25 cellular contexts compared by ENCODE assay signal in genomic region chr1:11857164-11857853, GRCh38. TPM values are rescaled to one million over a fixed set of nuclear protein-coding genes. Genes with fewer than 3 reads are reported as not detected.
DNase-seq lines count a peak whose midpoint lies in the region; ATAC-seq, FAIRE-seq and TF ChIP-seq lines count a peak whose summit lies in the region.
"Had no signal": no experiment of that assay in that cellular context is flagged by ENCODE, and none has a peak within 500 bp of the region (broad histone marks: within the 10 kb centered on the region; RNA-seq: fewer than 3 reads in every experiment).

No MANE protein-coding gene starts in this region.

- CTCF ChIA-PET in OCI-LY7 (lab: Charles Lee; ENCODE audit: unreplicated experiment), result no interaction called here
- CTCF ChIA-PET in CD8-positive, alpha-beta memory T cell (lab: Charles Lee), result no interaction called here

- H3K9me3 Mint-ChIP-seq in CD8-positive, alpha-beta memory T cell, result no peaks in the 10 kb centered on the region
- H3K9me3 Mint-ChIP-seq: HFFc6; T-helper 2 cell treated with Interferon-gamma antibody and Interleukin-4, amounts not matched to agents 5 μg/mL and 100 μg/mL, for 36 hours had no signal

- POLR2A ChIA-PET in OCI-LY7 (lab: Charles Lee), result interaction anchor here (0.6 to 1.0 kb wide), 4 partner anchors 9 to 573 kb away, joined by 3 to 4 read pairs (median 4); partner anchors contain the start of gene NPPA
- POLR2A ChIA-PET in CD8-positive, alpha-beta memory T cell (lab: Charles Lee), result no interaction called here

- H3K27me3 ChIP-seq in right cardiac atrium (ENCODE audit: control insufficient read depth, insufficient read depth) (no peaks in the 10 kb centered on the region), osteoblast (ENCODE audit: insufficient read depth, low read length) (peaks cover 37% of the 10 kb centered on the region), ascending aorta (peaks cover 11% of the 10 kb centered on the region)
- H3K27me3 ChIP-seq in CD8-positive, alpha-beta memory T cell (ENCODE audit: insufficient read depth, low read length, poor library complexity, severe bottlenecking), result peaks cover 31% of the 10 kb centered on the region

- no peak for DNase-seq in right cardiac atrium
- no peak for DNase-seq in left cardiac atrium
- DNase-seq in GM12891 (ENCODE audit: insufficient read length, low spot score), result no peak
- peak; percentile 19 for DNase-seq in OCI-LY7 (ENCODE audit: low spot score)
- peak; percentile 49 for DNase-seq in osteoblast (ENCODE audit: insufficient read length, low spot score, missing footprints)
- DNase-seq in CD8-positive, alpha-beta memory T cell, result no peak
- DNase-seq in ascending aorta (ENCODE audit: low spot score in 2 of 2), result no peak
- DNase-seq: DMS 273 treated with DMSO at 0.1 percent for 48 hours; HFFc6; IMR-90; MG63; NCI-H1694 treated with DMSO at 0.1 percent for 48 hours; NCI-H2107; NCI-H446 treated with DMSO at 0.1 percent for 48 hours; NK-92 treated with Interleukin-12 subunit alpha and Interleukin-12 subunit beta, amount 100 ng/mL, for 24 hours; OCI-M1; SHP77; SK-N-SH had no signal

- no peak overlapping the region for H2AFZ ChIP-seq in OCI-LY7 (ENCODE audit: low read length)
- no peak overlapping the region for H2AFZ ChIP-seq in osteoblast (ENCODE audit: low read length)

- TF ChIP-seq CTCF in OCI-LY7 (conservative IDR thresholded peaks at IDR 0.05; ENCODE audit: low read length), result no peak
- no peak for TF ChIP-seq CTCF in osteoblast (IDR thresholded peaks at IDR 0.05; ENCODE audit: extremely low read depth, low read depth, low read length)
- no peak for TF ChIP-seq CTCF in ascending aorta (IDR thresholded peaks at IDR 0.05)

- ATAC-seq in right cardiac atrium (no peak), left cardiac atrium (no peak), GM19035 (IDR thresholded peaks at IDR 0.05; ENCODE audit: unreplicated experiment) (no peak)

- TF ChIP-seq POLR2A in GM12891 (IDR thresholded peaks at IDR 0.05; ENCODE audit: low read depth, low read length), result no peak

- H3K9me3 ChIP-seq in right cardiac atrium (ENCODE audit: control insufficient read depth, low read length) (no peaks in the 10 kb centered on the region), OCI-LY7 (ENCODE audit: low read length) (no peaks in the 10 kb centered on the region), osteoblast (ENCODE audit: low read depth, low read length) (no peaks in the 10 kb centered on the region), ascending aorta (no peaks in the 10 kb centered on the region)
- H3K9me3 ChIP-seq in CD8-positive, alpha-beta memory T cell (ENCODE audit: low read length), result no peaks in the 10 kb centered on the region
- H3K9me3 ChIP-seq: MG63, SK-N-SH had no signal

- no peak overlapping the region for H3K4me2 ChIP-seq in OCI-LY7 (ENCODE audit: low read length)
- no peak overlapping the region for H3K4me2 ChIP-seq in osteoblast (ENCODE audit: insufficient read depth, low read length)
- H3K4me2 ChIP-seq: SK-N-SH had no signal

- no peaks in the 10 kb centered on the region for H4K20me1 ChIP-seq in OCI-LY7 (ENCODE audit: insufficient read depth, low read length)
- peaks cover 2% of the 10 kb centered on the region for H4K20me1 ChIP-seq in osteoblast (ENCODE audit: insufficient read depth, low read length)

- H3K4me1 ChIP-seq in right cardiac atrium (ENCODE audit: control insufficient read depth, insufficient read depth, low read length) (no peaks in the 10 kb centered on the region), OCI-LY7 (ENCODE audit: insufficient read depth, low read length, poor library complexity, severe bottlenecking) (peaks cover 6% of the 10 kb centered on the region), osteoblast (ENCODE audit: insufficient read depth, low read length) (no peaks in the 10 kb centered on the region), ascending aorta (no peaks in the 10 kb centered on the region)
- H3K4me1 ChIP-seq in CD8-positive, alpha-beta memory T cell (ENCODE audit: insufficient read depth, low read length), result no peaks in the 10 kb centered on the region

- H3K36me3 Mint-ChIP-seq in CD8-positive, alpha-beta memory T cell, result no peaks in the 10 kb centered on the region
- H3K36me3 Mint-ChIP-seq: CD14-positive monocyte had no signal

- no peaks in the 10 kb centered on the region for H3K79me2 ChIP-seq in OCI-LY7 (ENCODE audit: insufficient read depth, low read depth, low read length)
- no peaks in the 10 kb centered on the region for H3K79me2 ChIP-seq in osteoblast (ENCODE audit: insufficient read depth, low read length)

- no peak overlapping the region for H3K27ac Mint-ChIP-seq in CD8-positive, alpha-beta memory T cell
- H3K27ac Mint-ChIP-seq: CD14-positive monocyte; HFFc6; T-helper 2 cell treated with Interferon-gamma antibody and Interleukin-4, amounts not matched to agents 5 μg/mL and 100 μg/mL, for 36 hours had no signal

- BruUV-seq in OCI-LY7 (replicated peaks; lab: Mats Ljungman, UMichigan), result no TSS peak

- no peaks in the 10 kb centered on the region for H3K9me2 ChIP-seq in OCI-LY7 (ENCODE audit: insufficient read depth, low read length)
- H3K9me2 ChIP-seq: SK-N-SH had no signal

- H3K4me1 Mint-ChIP-seq in CD8-positive, alpha-beta memory T cell, result no peaks in the 10 kb centered on the region
- H3K4me1 Mint-ChIP-seq: CD14-positive monocyte had no signal

- no peak for FAIRE-seq in GM12891 (lab: Jason Lieb, UNC)
- FAIRE-seq: H54 had no signal

- 43% methylated on average over 10 of the region's 10 CpGs for WGBS in right cardiac atrium

- H3K27me3 Mint-ChIP-seq in CD8-positive, alpha-beta memory T cell, result peaks cover 55 to 66% of the 10 kb centered on the region in 2 donors

- intact Hi-C loops in right cardiac atrium (cut with DNase I), result no loop called here
- intact Hi-C loops in left cardiac atrium (cut with DNase I), result no loop called here
- intact Hi-C loops in OCI-LY7 (cut with micrococcal nuclease; ENCODE audit: unreplicated experiment), result no loop called here
- intact Hi-C loops in ascending aorta (cut with DNase I), result no loop called here

- no peak overlapping the region for H3K4me3 Mint-ChIP-seq in CD8-positive, alpha-beta memory T cell
- H3K4me3 Mint-ChIP-seq: HFFc6; T-helper 2 cell treated with Interferon-gamma antibody and Interleukin-4, amounts not matched to agents 5 μg/mL and 100 μg/mL, for 36 hours had no signal

- H3K4me3 ChIP-seq in right cardiac atrium (ENCODE audit: low read length) (no peak overlapping the region), OCI-LY7 (ENCODE audit: low read depth, low read length, poor library complexity, severe bottlenecking) (no peak overlapping the region), osteoblast (ENCODE audit: insufficient read depth, low read length) (no peak overlapping the region), ascending aorta (no peak overlapping the region)
- no peak overlapping the region for H3K4me3 ChIP-seq in CD8-positive, alpha-beta memory T cell (ENCODE audit: low read length)
- H3K4me3 ChIP-seq: MG63 had no signal

- peak overlapping the region; percentile 61 for H3K27ac ChIP-seq in right cardiac atrium (ENCODE audit: low read length)
- H3K27ac ChIP-seq in OCI-LY7 (ENCODE audit: low read depth, low read length, poor library complexity, severe bottlenecking), result no peak overlapping the region
- no peak overlapping the region for H3K27ac ChIP-seq in osteoblast (ENCODE audit: low read depth, low read length)
- no peak overlapping the region for H3K27ac ChIP-seq in CD8-positive, alpha-beta memory T cell (ENCODE audit: low read depth, low read length)
- H3K27ac ChIP-seq in ascending aorta, result no peak overlapping the region
- H3K27ac ChIP-seq: HL-60 had no signal

- H3K36me3 ChIP-seq in OCI-LY7 (ENCODE audit: insufficient read depth, low read length) (no peaks in the 10 kb centered on the region), osteoblast (ENCODE audit: insufficient read depth, low read length) (no peaks in the 10 kb centered on the region), ascending aorta (no peaks in the 10 kb centered on the region)
- H3K36me3 ChIP-seq in CD8-positive, alpha-beta memory T cell (ENCODE audit: insufficient read depth, low read length), result no peaks in the 10 kb centered on the region
- H3K36me3 ChIP-seq: MG63 had no signal

TF ChIP-seq in GM12891, 5 proteins besides CTCF, POLR2A, EP300 and RAD21 (continues in another document):
- TF ChIP-seq POLR2AphosphoS5 (IDR thresholded peaks at IDR 0.05; ENCODE audit: low read depth, low read length) (no peak), TAF1 (IDR thresholded peaks at IDR 0.05; ENCODE audit: low read depth, low read length) (no peak), PAX5 (IDR thresholded peaks at IDR 0.05; ENCODE audit: insufficient read depth, low read length, severe bottlenecking) (no peak)

RNA-seq across cellular contexts. Expression of gene NPPB, which starts 1.4 kb away (rescaled TPM):
- total RNA-seq in right cardiac atrium, result 1,000 to 10,000 TPM in 1 of 4 donors, 100 to 1,000 TPM in 1, 10 to 100 TPM in 2; 37.1 to 2,245 (median 160) TPM
- polyA plus RNA-seq in right cardiac atrium, result 1,679 TPM
- 1,000 to 10,000 TPM in 1 of 2 donors, 100 to 1,000 TPM in 1; 368 to 4,414 TPM for total RNA-seq in left cardiac atrium
- not detected for polyA plus RNA-seq in GM12891 (2012; ENCODE audit: low read depth, missing spikeins)
- total RNA-seq in OCI-LY7 (2014; rRNA removed; shearing (Covaris generic)), result not detected in 2 replicates
- not detected in 2 replicates for total RNA-seq in OCI-LY7 (2022)
- total RNA-seq in osteoblast, result not detected in 2 replicates
- total RNA-seq in CD8-positive, alpha-beta memory T cell, result not detected
- polyA plus RNA-seq in CD8-positive, alpha-beta memory T cell, result not detected
- not detected for total RNA-seq in ascending aorta
- total RNA-seq: HFFc6, HT1080, IMR-90, RPMI7951 had no signal
- polyA plus RNA-seq: CD14-positive monocyte, IMR-90 had no signal

RNA-seq across cellular contexts. Expression of gene NPPA, which starts 9.7 kb away (rescaled TPM):
- total RNA-seq in right cardiac atrium (over 10,000 TPM; 26,185 to 59,291 (median 38,228) TPM), left cardiac atrium (over 10,000 TPM; 22,081 to 58,150 TPM), OCI-LY7 (2022) (not detected in 2 replicates), osteoblast (not detected in 2 replicates), ascending aorta (not detected)
- 45,715 TPM for polyA plus RNA-seq in right cardiac atrium
- polyA plus RNA-seq in GM12891 (2012; ENCODE audit: low read depth, missing spikeins), result 0.36 TPM
- total RNA-seq in OCI-LY7 (2014; rRNA removed; shearing (Covaris generic)), result not detected in 2 replicates
- total RNA-seq in CD8-positive, alpha-beta memory T cell, result not detected
- polyA plus RNA-seq in CD8-positive, alpha-beta memory T cell, result not detected
- total RNA-seq: HFFc6, HT1080, IMR-90, RPMI7951 had no signal
- polyA plus RNA-seq: CD14-positive monocyte, IMR-90, SK-N-SH had no signal

RNA-seq across cellular contexts. Expression of gene CLCN6, which starts 51.3 kb away (rescaled TPM):
- total RNA-seq in right cardiac atrium, result 10 to 100 TPM; 30.4 to 54.9 (median 36.8) TPM
- polyA plus RNA-seq in right cardiac atrium, result 16.2 TPM
- 10 to 100 TPM; 32.1 to 49.0 TPM for total RNA-seq in left cardiac atrium
- polyA plus RNA-seq in GM12891 (2012; ENCODE audit: low read depth, missing spikeins), result 8.9 TPM
- total RNA-seq in OCI-LY7 (2014; rRNA removed; shearing (Covaris generic)), result 16.1 and 19.7 TPM in 2 replicates
- total RNA-seq in OCI-LY7 (2022), result 51.3 and 65.8 TPM in 2 replicates
- total RNA-seq in osteoblast, result 21.0 and 22.4 TPM in 2 replicates
- 1 to 10 TPM; 8.9 to 9.3 TPM for total RNA-seq in CD8-positive, alpha-beta memory T cell
- 1.7 TPM for polyA plus RNA-seq in CD8-positive, alpha-beta memory T cell
- 18.6 TPM for total RNA-seq in ascending aorta

RNA-seq across cellular contexts. Expression of gene MTHFR, which starts 51.5 kb away (rescaled TPM):
- 10 to 100 TPM; 46.6 to 75.2 (median 58.9) TPM for total RNA-seq in right cardiac atrium
- 36.7 TPM for polyA plus RNA-seq in right cardiac atrium
- 10 to 100 TPM; 40.1 to 64.3 TPM for total RNA-seq in left cardiac atrium
- 7.0 TPM for polyA plus RNA-seq in GM12891 (2012; ENCODE audit: low read depth, missing spikeins)
- 31.3 and 31.6 TPM in 2 replicates for total RNA-seq in OCI-LY7 (2014; rRNA removed; shearing (Covaris generic))
- 54.6 and 58.0 TPM in 2 replicates for total RNA-seq in OCI-LY7 (2022)
- 32.6 and 34.5 TPM in 2 replicates for total RNA-seq in osteoblast
- 10 to 100 TPM; 13.5 to 16.3 TPM for total RNA-seq in CD8-positive, alpha-beta memory T cell
- 10.0 TPM for polyA plus RNA-seq in CD8-positive, alpha-beta memory T cell
- 48.4 TPM for total RNA-seq in ascending aorta

Comparison
In these comparisons a context has a peak if more than half of its experiments do, and no peak if none do; other contexts are left out.
1. DNase-seq: peak in OCI-LY7 (single experiment) and osteoblast (single experiment); none in right cardiac atrium (0 of 3), left cardiac atrium (single experiment), GM12891 (single experiment), CD8-positive, alpha-beta memory T cell (0 of 5) and ascending aorta (0 of 2).
2. RNA of gene NPPB, which starts 1.4 kb away (total RNA-seq): 368 to 4,414 TPM in left cardiac atrium and 37.1 to 2,245 TPM in right cardiac atrium; not detected in OCI-LY7, not detected in osteoblast, not detected in CD8-positive, alpha-beta memory T cell and not detected in ascending aorta (single experiment); every median in the first group is over 10 times any median in the second.
3. RNA of gene NPPA, which starts 9.7 kb away (total RNA-seq): 22,081 to 58,150 TPM in left cardiac atrium and 26,185 to 59,291 TPM in right cardiac atrium; not detected in OCI-LY7, not detected in osteoblast, not detected in CD8-positive, alpha-beta memory T cell and not detected in ascending aorta (single experiment); every median in the first group is over 1,000 times any median in the second.